In the genomic region with DNA sequence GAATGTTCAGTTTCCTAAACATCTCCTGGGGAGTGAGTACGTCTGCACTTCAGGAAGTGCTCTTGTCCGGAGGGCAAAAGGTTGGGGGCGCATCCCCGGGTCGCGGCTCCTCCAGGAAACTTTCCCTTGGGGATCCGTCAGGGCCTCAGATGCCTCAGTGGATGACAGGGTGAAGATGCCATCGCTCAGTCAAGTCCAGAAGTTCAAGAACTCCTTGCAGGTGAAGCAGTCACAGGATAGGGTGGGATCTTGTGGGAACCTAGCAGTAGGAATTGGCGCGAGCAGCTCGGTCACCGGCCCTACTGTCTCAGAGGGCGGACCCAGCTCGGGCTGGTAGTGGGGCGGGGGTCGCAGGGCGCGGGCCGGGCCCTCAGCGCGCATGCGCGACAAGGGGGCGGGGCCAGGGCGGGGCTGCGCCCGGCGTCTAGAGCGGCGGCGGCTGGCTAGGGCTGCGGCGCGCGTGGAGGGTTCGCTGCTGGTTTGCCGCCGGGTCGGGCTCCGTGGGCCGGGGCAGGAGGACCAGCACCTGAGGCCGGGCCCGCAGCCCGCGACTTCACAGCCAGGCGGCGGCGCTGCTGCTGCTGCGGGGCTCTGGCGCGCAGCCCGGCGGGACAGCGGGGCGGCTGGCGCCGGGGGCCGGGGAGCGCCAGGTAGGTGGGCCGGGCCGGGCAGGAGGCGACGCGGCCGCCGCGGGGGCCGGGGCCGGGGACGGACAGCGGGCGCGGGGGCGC, we compare ENCODE assay signal across 1 cellular context.
TF ChIP-seq lines count a peak whose summit lies in the region.

A gene (plus strand): TSS at position 423 of the 731 bp plus-strand sequence. CDS start 75,191 bp downstream, outside the sequence.

TF ChIP-seq in HEK293, 187 proteins besides CTCF, POLR2A, EP300 and RAD21 (continued from another document and continues in another):
- TF ChIP-seq, protein P1, sequence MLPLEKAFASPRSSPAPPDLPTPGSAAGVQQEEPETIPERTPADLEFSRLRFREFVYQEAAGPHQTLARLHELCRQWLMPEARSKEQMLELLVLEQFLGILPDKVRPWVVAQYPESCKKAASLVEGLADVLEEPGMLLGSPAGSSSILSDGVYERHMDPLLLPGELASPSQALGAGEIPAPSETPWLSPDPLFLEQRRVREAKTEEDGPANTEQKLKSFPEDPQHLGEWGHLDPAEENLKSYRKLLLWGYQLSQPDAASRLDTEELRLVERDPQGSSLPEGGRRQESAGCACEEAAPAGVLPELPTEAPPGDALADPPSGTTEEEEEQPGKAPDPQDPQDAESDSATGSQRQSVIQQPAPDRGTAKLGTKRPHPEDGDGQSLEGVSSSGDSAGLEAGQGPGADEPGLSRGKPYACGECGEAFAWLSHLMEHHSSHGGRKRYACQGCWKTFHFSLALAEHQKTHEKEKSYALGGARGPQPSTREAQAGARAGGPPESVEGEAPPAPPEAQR (tag by site-specific recombination; IDR thresholded peaks at IDR 0.05) = no peak
- TF ChIP-seq ZNF133 (tag by site-specific recombination; IDR thresholded peaks at IDR 0.05) (no peak), ZNF248 (tag by site-specific recombination; IDR thresholded peaks at IDR 0.05) (no peak), ZNF600 (tag by site-specific recombination; IDR thresholded peaks at IDR 0.05) (0 out of 2 replicates have a peak, but pooled peaks have one; percentile 13), ZNF169 (tag by site-specific recombination; IDR thresholded peaks at IDR 0.05) (no peak), BCL11A (tag by site-specific recombination; IDR thresholded peaks at IDR 0.05; ENCODE audit: low read depth) (no peak), KLF8 (tag by site-specific recombination; IDR thresholded peaks at IDR 0.05) (peak; percentile 56; the same call in 1 of the 2 replicates), GLI2 (tag by site-specific recombination; IDR thresholded peaks at IDR 0.05; ENCODE audit: borderline replicate concordance, low read depth) (no peak), ZNF473 (tag by site-specific recombination; IDR thresholded peaks at IDR 0.05) (no peak), PRDM1 (tag by site-specific recombination; IDR thresholded peaks at IDR 0.05) (no peak), ZNF664 (tag by site-specific recombination; IDR thresholded peaks at IDR 0.05) (no peak), ZNF544 (tag by site-specific recombination; IDR thresholded peaks at IDR 0.05) (no peak), MZF1 (tag by site-specific recombination; IDR thresholded peaks at IDR 0.05; ENCODE audit: borderline replicate concordance) (no peak), HOXD13 (CRISPR knock-in tag; IDR thresholded peaks at IDR 0.05; ENCODE audit: borderline replicate concordance) (no peak), ZFP69B (tag by site-specific recombination; IDR thresholded peaks at IDR 0.05) (no peak), ZNF558 (tag by site-specific recombination; IDR thresholded peaks at IDR 0.05) (no peak), SP2 (tag by site-specific recombination; IDR thresholded peaks at IDR 0.05) (peak; percentile 58), HOXA7 (CRISPR knock-in tag; IDR thresholded peaks at IDR 0.05; ENCODE audit: borderline replicate concordance) (no peak), ZNF146 (tag by site-specific recombination; IDR thresholded peaks at IDR 0.05) (no peak), ZFP41 (tag by site-specific recombination; IDR thresholded peaks at IDR 0.05; ENCODE audit: borderline replicate concordance) (no peak), ZNF560 (tag by site-specific recombination; IDR thresholded peaks at IDR 0.05; ENCODE audit: borderline replicate concordance) (no peak), ZNF830 (tag by site-specific recombination; IDR thresholded peaks at IDR 0.05; ENCODE audit: low read depth) (no peak), ZNF747 (tag by site-specific recombination; IDR thresholded peaks at IDR 0.05) (no peak), YY2 (tag by site-specific recombination; IDR thresholded peaks at IDR 0.05) (no peak), ZNF654 (tag by site-specific recombination; IDR thresholded peaks at IDR 0.05; ENCODE audit: low read depth) (no peak), ZNF10 (tag by site-specific recombination; IDR thresholded peaks at IDR 0.05) (no peak), ZNF707 (tag by site-specific recombination; IDR thresholded peaks at IDR 0.05) (no peak)
- TF ChIP-seq, protein P2, sequence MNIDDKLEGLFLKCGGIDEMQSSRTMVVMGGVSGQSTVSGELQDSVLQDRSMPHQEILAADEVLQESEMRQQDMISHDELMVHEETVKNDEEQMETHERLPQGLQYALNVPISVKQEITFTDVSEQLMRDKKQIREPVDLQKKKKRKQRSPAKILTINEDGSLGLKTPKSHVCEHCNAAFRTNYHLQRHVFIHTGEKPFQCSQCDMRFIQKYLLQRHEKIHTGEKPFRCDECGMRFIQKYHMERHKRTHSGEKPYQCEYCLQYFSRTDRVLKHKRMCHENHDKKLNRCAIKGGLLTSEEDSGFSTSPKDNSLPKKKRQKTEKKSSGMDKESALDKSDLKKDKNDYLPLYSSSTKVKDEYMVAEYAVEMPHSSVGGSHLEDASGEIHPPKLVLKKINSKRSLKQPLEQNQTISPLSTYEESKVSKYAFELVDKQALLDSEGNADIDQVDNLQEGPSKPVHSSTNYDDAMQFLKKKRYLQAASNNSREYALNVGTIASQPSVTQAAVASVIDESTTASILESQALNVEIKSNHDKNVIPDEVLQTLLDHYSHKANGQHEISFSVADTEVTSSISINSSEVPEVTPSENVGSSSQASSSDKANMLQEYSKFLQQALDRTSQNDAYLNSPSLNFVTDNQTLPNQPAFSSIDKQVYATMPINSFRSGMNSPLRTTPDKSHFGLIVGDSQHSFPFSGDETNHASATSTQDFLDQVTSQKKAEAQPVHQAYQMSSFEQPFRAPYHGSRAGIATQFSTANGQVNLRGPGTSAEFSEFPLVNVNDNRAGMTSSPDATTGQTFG (tag by site-specific recombination; IDR thresholded peaks at IDR 0.05; ENCODE audit: borderline replicate concordance) = no peak
- TF ChIP-seq, protein P3, sequence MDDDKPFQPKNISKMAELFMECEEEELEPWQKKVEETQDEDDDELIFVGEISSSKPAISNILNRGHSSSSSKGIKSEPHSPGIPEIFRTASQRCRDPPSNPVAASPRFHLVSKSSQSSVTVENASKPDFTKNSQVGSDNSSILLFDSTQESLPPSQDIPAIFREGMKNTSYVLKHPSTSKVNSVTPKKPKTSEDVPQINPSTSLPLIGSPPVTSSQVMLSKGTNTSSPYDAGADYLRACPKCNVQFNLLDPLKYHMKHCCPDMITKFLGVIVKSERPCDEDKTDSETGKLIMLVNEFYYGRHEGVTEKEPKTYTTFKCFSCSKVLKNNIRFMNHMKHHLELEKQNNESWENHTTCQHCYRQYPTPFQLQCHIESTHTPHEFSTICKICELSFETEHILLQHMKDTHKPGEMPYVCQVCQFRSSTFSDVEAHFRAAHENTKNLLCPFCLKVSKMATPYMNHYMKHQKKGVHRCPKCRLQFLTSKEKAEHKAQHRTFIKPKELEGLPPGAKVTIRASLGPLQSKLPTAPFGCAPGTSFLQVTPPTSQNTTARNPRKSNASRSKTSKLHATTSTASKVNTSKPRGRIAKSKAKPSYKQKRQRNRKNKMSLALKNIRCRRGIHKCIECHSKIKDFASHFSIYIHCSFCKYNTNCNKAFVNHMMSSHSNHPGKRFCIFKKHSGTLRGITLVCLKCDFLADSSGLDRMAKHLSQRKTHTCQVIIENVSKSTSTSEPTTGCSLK (tag by site-specific recombination; IDR thresholded peaks at IDR 0.05) = no peak
- TF ChIP-seq, protein P4, sequence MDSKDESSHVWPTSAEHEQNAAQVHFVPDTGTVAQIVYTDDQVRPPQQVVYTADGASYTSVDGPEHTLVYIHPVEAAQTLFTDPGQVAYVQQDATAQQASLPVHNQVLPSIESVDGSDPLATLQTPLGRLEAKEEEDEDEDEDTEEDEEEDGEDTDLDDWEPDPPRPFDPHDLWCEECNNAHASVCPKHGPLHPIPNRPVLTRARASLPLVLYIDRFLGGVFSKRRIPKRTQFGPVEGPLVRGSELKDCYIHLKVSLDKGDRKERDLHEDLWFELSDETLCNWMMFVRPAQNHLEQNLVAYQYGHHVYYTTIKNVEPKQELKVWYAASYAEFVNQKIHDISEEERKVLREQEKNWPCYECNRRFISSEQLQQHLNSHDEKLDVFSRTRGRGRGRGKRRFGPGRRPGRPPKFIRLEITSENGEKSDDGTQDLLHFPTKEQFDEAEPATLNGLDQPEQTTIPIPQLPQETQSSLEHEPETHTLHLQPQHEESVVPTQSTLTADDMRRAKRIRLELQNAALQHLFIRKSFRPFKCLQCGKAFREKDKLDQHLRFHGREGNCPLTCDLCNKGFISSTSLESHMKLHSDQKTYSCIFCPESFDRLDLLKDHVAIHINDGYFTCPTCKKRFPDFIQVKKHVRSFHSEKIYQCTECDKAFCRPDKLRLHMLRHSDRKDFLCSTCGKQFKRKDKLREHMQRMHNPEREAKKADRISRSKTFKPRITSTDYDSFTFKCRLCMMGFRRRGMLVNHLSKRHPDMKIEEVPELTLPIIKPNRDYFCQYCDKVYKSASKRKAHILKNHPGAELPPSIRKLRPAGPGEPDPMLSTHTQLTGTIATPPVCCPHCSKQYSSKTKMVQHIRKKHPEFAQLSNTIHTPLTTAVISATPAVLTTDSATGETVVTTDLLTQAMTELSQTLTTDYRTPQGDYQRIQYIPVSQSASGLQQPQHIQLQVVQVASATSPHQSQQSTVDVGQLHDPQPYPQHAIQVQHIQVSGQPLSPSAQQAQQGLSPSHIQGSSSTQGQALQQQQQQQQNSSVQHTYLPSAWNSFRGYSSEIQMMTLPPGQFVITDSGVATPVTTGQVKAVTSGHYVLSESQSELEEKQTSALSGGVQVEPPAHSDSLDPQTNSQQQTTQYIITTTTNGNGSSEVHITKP (tag by site-specific recombination; IDR thresholded peaks at IDR 0.05) = 0 out of 2 replicates have a peak, but pooled peaks have one; percentile 14
- TF ChIP-seq, protein P5, sequence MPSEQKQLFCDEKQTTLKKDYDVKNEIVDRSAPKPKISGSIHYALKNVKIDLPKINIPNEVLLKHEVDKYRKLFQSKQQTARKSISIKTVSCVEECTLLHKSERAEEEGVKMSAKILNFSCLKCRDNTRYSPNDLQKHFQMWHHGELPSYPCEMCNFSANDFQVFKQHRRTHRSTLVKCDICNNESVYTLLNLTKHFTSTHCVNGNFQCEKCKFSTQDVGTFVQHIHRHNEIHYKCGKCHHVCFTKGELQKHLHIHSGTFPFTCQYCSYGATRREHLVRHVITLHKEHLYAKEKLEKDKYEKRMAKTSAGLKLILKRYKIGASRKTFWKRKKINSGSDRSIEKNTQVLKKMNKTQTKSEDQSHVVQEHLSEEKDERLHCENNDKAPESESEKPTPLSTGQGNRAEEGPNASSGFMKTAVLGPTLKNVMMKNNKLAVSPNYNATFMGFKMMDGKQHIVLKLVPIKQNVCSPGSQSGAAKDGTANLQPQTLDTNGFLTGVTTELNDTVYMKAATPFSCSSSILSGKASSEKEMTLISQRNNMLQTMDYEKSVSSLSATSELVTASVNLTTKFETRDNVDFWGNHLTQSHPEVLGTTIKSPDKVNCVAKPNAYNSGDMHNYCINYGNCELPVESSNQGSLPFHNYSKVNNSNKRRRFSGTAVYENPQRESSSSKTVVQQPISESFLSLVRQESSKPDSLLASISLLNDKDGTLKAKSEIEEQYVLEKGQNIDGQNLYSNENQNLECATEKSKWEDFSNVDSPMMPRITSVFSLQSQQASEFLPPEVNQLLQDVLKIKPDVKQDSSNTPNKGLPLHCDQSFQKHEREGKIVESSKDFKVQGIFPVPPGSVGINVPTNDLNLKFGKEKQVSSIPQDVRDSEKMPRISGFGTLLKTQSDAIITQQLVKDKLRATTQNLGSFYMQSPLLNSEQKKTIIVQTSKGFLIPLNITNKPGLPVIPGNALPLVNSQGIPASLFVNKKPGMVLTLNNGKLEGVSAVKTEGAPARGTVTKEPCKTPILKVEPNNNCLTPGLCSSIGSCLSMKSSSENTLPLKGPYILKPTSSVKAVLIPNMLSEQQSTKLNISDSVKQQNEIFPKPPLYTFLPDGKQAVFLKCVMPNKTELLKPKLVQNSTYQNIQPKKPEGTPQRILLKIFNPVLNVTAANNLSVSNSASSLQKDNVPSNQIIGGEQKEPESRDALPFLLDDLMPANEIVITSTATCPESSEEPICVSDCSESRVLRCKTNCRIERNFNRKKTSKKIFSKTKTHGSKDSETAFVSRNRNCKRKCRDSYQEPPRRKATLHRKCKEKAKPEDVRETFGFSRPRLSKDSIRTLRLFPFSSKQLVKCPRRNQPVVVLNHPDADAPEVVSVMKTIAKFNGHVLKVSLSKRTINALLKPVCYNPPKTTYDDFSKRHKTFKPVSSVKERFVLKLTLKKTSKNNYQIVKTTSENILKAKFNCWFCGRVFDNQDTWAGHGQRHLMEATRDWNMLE (tag by site-specific recombination; conservative IDR thresholded peaks at IDR 0.05; ENCODE audit: low read depth) = no peak
- TF ChIP-seq, protein P6, sequence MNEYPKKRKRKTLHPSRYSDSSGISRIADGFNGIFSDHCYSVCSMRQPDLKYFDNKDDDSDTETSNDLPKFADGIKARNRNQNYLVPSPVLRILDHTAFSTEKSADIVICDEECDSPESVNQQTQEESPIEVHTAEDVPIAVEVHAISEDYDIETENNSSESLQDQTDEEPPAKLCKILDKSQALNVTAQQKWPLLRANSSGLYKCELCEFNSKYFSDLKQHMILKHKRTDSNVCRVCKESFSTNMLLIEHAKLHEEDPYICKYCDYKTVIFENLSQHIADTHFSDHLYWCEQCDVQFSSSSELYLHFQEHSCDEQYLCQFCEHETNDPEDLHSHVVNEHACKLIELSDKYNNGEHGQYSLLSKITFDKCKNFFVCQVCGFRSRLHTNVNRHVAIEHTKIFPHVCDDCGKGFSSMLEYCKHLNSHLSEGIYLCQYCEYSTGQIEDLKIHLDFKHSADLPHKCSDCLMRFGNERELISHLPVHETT (tag by site-specific recombination; IDR thresholded peaks at IDR 0.05) = no peak
- TF ChIP-seq, protein P7, sequence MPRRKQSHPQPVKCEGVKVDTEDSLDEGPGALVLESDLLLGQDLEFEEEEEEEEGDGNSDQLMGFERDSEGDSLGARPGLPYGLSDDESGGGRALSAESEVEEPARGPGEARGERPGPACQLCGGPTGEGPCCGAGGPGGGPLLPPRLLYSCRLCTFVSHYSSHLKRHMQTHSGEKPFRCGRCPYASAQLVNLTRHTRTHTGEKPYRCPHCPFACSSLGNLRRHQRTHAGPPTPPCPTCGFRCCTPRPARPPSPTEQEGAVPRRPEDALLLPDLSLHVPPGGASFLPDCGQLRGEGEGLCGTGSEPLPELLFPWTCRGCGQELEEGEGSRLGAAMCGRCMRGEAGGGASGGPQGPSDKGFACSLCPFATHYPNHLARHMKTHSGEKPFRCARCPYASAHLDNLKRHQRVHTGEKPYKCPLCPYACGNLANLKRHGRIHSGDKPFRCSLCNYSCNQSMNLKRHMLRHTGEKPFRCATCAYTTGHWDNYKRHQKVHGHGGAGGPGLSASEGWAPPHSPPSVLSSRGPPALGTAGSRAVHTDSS (tag by site-specific recombination; IDR thresholded peaks at IDR 0.05) = no peak
